In the genomic region with DNA sequence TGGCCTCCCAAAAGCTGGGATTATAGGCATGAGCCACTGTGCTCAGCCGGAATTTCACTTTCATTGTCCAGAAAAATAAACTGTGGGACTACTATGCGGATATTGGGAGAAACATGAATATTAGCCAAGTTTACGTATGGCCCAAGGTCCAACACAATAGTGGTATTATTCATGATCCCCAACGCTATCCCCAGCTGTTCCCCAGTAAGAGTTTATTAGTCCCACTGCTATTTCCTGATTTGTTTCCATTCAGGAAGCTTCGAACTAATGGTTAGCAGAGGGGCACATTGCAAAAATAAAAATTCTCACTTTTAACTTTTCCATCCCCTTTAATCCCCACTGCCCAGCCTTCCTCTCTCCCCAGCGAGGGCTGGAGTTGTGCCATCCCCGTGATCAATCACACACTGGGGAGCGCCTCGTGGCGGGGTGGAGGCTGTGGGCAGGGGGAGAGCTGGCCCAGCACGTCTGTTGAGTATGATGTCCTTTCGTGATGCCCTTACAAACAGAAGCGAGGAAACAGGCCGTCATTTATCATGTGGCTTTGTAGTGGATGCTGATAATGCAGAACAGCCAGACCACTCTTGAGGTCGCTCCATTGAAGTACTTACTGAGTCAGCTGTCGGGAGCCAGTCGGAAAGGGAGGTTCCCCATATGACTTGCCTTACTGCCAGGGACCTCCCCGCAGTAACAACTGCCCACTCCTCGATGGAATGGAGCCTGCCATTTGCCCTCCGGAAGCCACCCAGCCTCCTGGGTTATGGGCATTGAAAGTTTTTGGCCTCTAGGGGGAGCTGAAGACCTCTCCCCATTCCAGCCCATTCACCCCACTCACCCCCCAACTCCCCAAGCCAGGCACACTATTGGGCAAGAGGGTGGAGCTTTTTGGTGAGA, we compare ENCODE assay signal across 10 cellular contexts.
DNase-seq lines count a peak whose midpoint lies in the region; ATAC-seq, FAIRE-seq and TF ChIP-seq lines count a peak whose summit lies in the region.
"Had no signal": no experiment of that assay in that cellular context is flagged by ENCODE, and none has a peak within 500 bp of the region (broad histone marks: within the 10 kb centered on the region; RNA-seq: fewer than 3 reads in every experiment).

No MANE protein-coding gene starts in this region.

- no peak overlapping the region for H3K27ac Mint-ChIP-seq in stimulated activated naive B cell treated with anti-CD40 and anti-IgM and Interleukin-4, amounts not matched to agents 10 μg/mL and 1 μg/mL and 100 μg/mL, for 72 hours

- no peak for ATAC-seq in GM21515 (IDR thresholded peaks at IDR 0.05; ENCODE audit: unreplicated experiment)
- no peak for ATAC-seq in stimulated activated naive B cell treated with anti-CD40 and anti-IgM and Interleukin-4, amounts not matched to agents 10 μg/mL and 1 μg/mL and 100 μg/mL, for 72 hours (replicated peaks)

- TF ChIP-seq CTCF in GM06990 (IDR thresholded peaks at IDR 0.05; ENCODE audit: insufficient read depth, low read length, poor library complexity, severe bottlenecking), result peak; percentile 59
- TF ChIP-seq CTCF in bronchial epithelial cell (IDR thresholded peaks at IDR 0.05; ENCODE audit: insufficient read depth, low read length, severe bottlenecking), result peak; percentile 77

- no peak overlapping the region for H3K4me3 ChIP-seq in GM06990 (replicated peaks; ENCODE audit: low read depth, low read length)
- no peak overlapping the region for H3K4me3 ChIP-seq in bronchial epithelial cell (ENCODE audit: low read depth, low read length)
- H3K4me3 ChIP-seq: ovary had no signal

- TF ChIP-seq RAD21 in Ishikawa (IDR thresholded peaks at IDR 0.05; ENCODE audit: low read depth), result peak; percentile 58

- H3K4me1 Mint-ChIP-seq in stimulated activated naive B cell treated with anti-CD40 and anti-IgM and Interleukin-4, amounts not matched to agents 10 μg/mL and 1 μg/mL and 100 μg/mL, for 72 hours, result no peaks in the 10 kb centered on the region

- H3K27me3 Mint-ChIP-seq in stimulated activated naive B cell treated with anti-CD40 and anti-IgM and Interleukin-4, amounts not matched to agents 10 μg/mL and 1 μg/mL and 100 μg/mL, for 72 hours, result peaks cover 0 to 19% of the 10 kb centered on the region in 2 donors

- no peaks in the 10 kb centered on the region for H3K36me3 Mint-ChIP-seq in stimulated activated naive B cell treated with anti-CD40 and anti-IgM and Interleukin-4, amounts not matched to agents 10 μg/mL and 1 μg/mL and 100 μg/mL, for 72 hours

- H3K9me3 Mint-ChIP-seq in stimulated activated naive B cell treated with anti-CD40 and anti-IgM and Interleukin-4, amounts not matched to agents 10 μg/mL and 1 μg/mL and 100 μg/mL, for 72 hours, result peaks cover 0 to 4% of the 10 kb centered on the region in 2 donors

- no peaks in the 10 kb centered on the region for H3K27me3 ChIP-seq in GM06990 (replicated peaks; ENCODE audit: control insufficient read depth, insufficient read depth, low read length)
- no peaks in the 10 kb centered on the region for H3K27me3 ChIP-seq in bronchial epithelial cell (ENCODE audit: control insufficient read depth, insufficient read depth, low read length)
- H3K27me3 ChIP-seq: ovary had no signal

- H3K36me3 ChIP-seq in GM06990 (ENCODE audit: control insufficient read depth, insufficient read depth, low read length) (no peaks in the 10 kb centered on the region), bronchial epithelial cell (ENCODE audit: control insufficient read depth, insufficient read depth, low read length) (no peaks in the 10 kb centered on the region)
- H3K36me3 ChIP-seq: ovary had no signal

- H3K4me3 Mint-ChIP-seq in stimulated activated naive B cell treated with anti-CD40 and anti-IgM and Interleukin-4, amounts not matched to agents 10 μg/mL and 1 μg/mL and 100 μg/mL, for 72 hours, result no peak overlapping the region

- TF ChIP-seq EP300 in Ishikawa (IDR thresholded peaks at IDR 0.05; ENCODE audit: borderline replicate concordance), result no peak

- FAIRE-seq in bronchial epithelial cell (lab: Jason Lieb, UNC), result no peak

- peak; percentile 2 for DNase-seq in GM06990 (ENCODE audit: extremely low read depth, insufficient read length)
- peak; percentile 15 for DNase-seq in bronchial epithelial cell (ENCODE audit: low read depth)
- DNase-seq in lung microvascular endothelial cell (ENCODE audit: low read depth in 2 of 2), result peak; percentile 97 to 98
- no peak for DNase-seq in SK-N-DZ (ENCODE audit: low spot score)
- no peak for DNase-seq in LoVo (ENCODE audit: low spot score)
- DNase-seq in stimulated activated naive B cell treated with anti-CD40 and anti-IgM and Interleukin-4, amounts not matched to agents 10 μg/mL and 1 μg/mL and 100 μg/mL, for 72 hours, result no peak
- DNase-seq: T1000 had no signal

TF ChIP-seq in Ishikawa, 13 proteins besides CTCF, POLR2A, EP300 and RAD21:
- TF ChIP-seq, protein P1, sequence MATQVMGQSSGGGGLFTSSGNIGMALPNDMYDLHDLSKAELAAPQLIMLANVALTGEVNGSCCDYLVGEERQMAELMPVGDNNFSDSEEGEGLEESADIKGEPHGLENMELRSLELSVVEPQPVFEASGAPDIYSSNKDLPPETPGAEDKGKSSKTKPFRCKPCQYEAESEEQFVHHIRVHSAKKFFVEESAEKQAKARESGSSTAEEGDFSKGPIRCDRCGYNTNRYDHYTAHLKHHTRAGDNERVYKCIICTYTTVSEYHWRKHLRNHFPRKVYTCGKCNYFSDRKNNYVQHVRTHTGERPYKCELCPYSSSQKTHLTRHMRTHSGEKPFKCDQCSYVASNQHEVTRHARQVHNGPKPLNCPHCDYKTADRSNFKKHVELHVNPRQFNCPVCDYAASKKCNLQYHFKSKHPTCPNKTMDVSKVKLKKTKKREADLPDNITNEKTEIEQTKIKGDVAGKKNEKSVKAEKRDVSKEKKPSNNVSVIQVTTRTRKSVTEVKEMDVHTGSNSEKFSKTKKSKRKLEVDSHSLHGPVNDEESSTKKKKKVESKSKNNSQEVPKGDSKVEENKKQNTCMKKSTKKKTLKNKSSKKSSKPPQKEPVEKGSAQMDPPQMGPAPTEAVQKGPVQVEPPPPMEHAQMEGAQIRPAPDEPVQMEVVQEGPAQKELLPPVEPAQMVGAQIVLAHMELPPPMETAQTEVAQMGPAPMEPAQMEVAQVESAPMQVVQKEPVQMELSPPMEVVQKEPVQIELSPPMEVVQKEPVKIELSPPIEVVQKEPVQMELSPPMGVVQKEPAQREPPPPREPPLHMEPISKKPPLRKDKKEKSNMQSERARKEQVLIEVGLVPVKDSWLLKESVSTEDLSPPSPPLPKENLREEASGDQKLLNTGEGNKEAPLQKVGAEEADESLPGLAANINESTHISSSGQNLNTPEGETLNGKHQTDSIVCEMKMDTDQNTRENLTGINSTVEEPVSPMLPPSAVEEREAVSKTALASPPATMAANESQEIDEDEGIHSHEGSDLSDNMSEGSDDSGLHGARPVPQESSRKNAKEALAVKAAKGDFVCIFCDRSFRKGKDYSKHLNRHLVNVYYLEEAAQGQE (IDR thresholded peaks at IDR 0.05; ENCODE audit: low read depth), result no peak
- TF ChIP-seq, protein P2, sequence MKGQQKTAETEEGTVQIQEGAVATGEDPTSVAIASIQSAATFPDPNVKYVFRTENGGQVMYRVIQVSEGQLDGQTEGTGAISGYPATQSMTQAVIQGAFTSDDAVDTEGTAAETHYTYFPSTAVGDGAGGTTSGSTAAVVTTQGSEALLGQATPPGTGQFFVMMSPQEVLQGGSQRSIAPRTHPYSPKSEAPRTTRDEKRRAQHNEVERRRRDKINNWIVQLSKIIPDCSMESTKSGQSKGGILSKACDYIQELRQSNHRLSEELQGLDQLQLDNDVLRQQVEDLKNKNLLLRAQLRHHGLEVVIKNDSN (IDR thresholded peaks at IDR 0.05), result no peak
- TF ChIP-seq CEBPB (IDR thresholded peaks at IDR 0.05) (no peak), NFIC (IDR thresholded peaks at IDR 0.05) (no peak), TAF1 (IDR thresholded peaks at IDR 0.05; ENCODE audit: low read depth) (no peak), YY1 (IDR thresholded peaks at IDR 0.05; ENCODE audit: low read depth) (no peak), CREB1 (IDR thresholded peaks at IDR 0.05; ENCODE audit: low read depth) (no peak), TEAD4 (IDR thresholded peaks at IDR 0.05) (no peak), TCF12 (IDR thresholded peaks at IDR 0.05; ENCODE audit: low read depth) (no peak), FOXM1 (IDR thresholded peaks at IDR 0.05; ENCODE audit: borderline replicate concordance, low read depth) (no peak), EGR1 (IDR thresholded peaks at IDR 0.05) (no peak), ZBTB7A (IDR thresholded peaks at IDR 0.05; ENCODE audit: low read depth) (no peak)
- TF ChIP-seq, protein P3, sequence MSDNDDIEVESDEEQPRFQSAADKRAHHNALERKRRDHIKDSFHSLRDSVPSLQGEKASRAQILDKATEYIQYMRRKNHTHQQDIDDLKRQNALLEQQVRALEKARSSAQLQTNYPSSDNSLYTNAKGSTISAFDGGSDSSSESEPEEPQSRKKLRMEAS (IDR thresholded peaks at IDR 0.05), result no peak

Comparison
In these comparisons a context has a peak if more than half of its experiments do, and no peak if none do; other contexts are left out.
1. DNase-seq: peak in GM06990 (single experiment), bronchial epithelial cell (single experiment) and lung microvascular endothelial cell (2 of 2); none in SK-N-DZ (single experiment), LoVo (single experiment) and stimulated activated naive B cell treated with anti-CD40 and anti-IgM and Interleukin-4, amounts not matched to agents 10 μg/mL and 1 μg/mL and 100 μg/mL, for 72 hours (single experiment).